Comparison of ENCODE assay signal across 34 cellular contexts in the genomic region with DNA sequence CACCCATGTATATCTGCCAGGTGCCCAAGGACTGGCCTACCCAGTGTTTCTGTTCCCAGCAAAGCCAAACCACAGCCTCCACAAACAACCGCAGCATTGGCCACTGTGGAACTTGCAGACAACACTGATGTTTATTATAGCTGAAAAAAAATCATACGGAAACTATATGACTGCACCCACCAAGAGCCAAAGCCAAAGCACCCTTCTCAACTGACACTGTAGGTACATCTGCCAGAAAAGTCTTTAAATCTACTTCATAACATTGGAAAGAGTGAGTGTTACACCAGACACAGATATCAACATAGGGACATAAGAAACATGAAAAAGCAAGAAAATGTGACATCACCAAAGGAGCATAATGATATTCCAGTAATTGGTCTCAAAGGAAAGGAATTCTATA.
"Had no signal": no experiment of that assay in that cellular context is flagged by ENCODE, and none has a peak within 500 bp of the region (broad histone marks: within the 10 kb centered on the region; RNA-seq: fewer than 3 reads in every experiment).

No MANE protein-coding gene starts in this region.

- H3K27me3 ChIP-seq: SJCRH30 had no signal

- H3K4me3 ChIP-seq: SJCRH30, SK-N-MC had no signal

- H3K4me3 Mint-ChIP-seq: activated CD4-positive, alpha-beta memory T cell treated with anti-CD3 and anti-CD28 coated beads, Interleukin-2, amount 10 ng/mL, durations not matched to agents 7 days and 5 days; activated CD8-positive, alpha-beta memory T cell treated with anti-CD3 and anti-CD28 coated beads, Interleukin-2, amount 10 ng/mL, durations not matched to agents 7 days and 5 days; activated naive CD4-positive, alpha-beta T cell treated with anti-CD3 and anti-CD28 coated beads, Interleukin-2, amount 10 ng/mL, durations not matched to agents 7 days and 5 days; activated naive CD8-positive, alpha-beta T cell; activated naive CD8-positive, alpha-beta T cell treated with anti-CD3 and anti-CD28 coated beads, Interleukin-2, amount 50 U/mL, for 24 hours; brain; T-helper 1 cell treated with Interleukin-12 subunit alpha and Interleukin-12 subunit beta and Interleukin-4 antibody, amounts not matched to agents 30 μg/mL and 1 μg/mL, for 36 hours; T-helper 2 cell treated with Interferon-gamma antibody and Interleukin-4, amounts not matched to agents 5 μg/mL and 100 μg/mL, for 36 hours; WTC11 had no signal

- H3K4me1 Mint-ChIP-seq: activated CD4-positive, alpha-beta memory T cell treated with anti-CD3 and anti-CD28 coated beads, Interleukin-2, amount 10 ng/mL, durations not matched to agents 7 days and 5 days; activated CD8-positive, alpha-beta memory T cell treated with anti-CD3 and anti-CD28 coated beads, Interleukin-2, amount 10 ng/mL, durations not matched to agents 7 days and 5 days; activated naive CD4-positive, alpha-beta T cell treated with anti-CD3 and anti-CD28 coated beads, Interleukin-2, amount 10 ng/mL, durations not matched to agents 7 days and 5 days; brain had no signal

- H3K27me3 Mint-ChIP-seq: activated CD4-positive, alpha-beta memory T cell treated with anti-CD3 and anti-CD28 coated beads, Interleukin-2, amount 10 ng/mL, durations not matched to agents 7 days and 5 days; activated CD8-positive, alpha-beta memory T cell treated with anti-CD3 and anti-CD28 coated beads, Interleukin-2, amount 10 ng/mL, durations not matched to agents 7 days and 5 days; activated naive CD4-positive, alpha-beta T cell treated with anti-CD3 and anti-CD28 coated beads, Interleukin-2, amount 10 ng/mL, durations not matched to agents 7 days and 5 days; activated naive CD8-positive, alpha-beta T cell; activated naive CD8-positive, alpha-beta T cell treated with anti-CD3 and anti-CD28 coated beads, Interleukin-2, amount 50 U/mL, for 24 hours had no signal

- H3K36me3 Mint-ChIP-seq: activated CD8-positive, alpha-beta memory T cell treated with anti-CD3 and anti-CD28 coated beads, Interleukin-2, amount 10 ng/mL, durations not matched to agents 7 days and 5 days; activated naive CD4-positive, alpha-beta T cell treated with anti-CD3 and anti-CD28 coated beads, Interleukin-2, amount 10 ng/mL, durations not matched to agents 7 days and 5 days; activated naive CD8-positive, alpha-beta T cell; brain had no signal

- H3K27ac Mint-ChIP-seq: activated CD4-positive, alpha-beta memory T cell treated with anti-CD3 and anti-CD28 coated beads, Interleukin-2, amount 10 ng/mL, durations not matched to agents 7 days and 5 days; activated CD8-positive, alpha-beta memory T cell treated with anti-CD3 and anti-CD28 coated beads, Interleukin-2, amount 10 ng/mL, durations not matched to agents 7 days and 5 days; activated naive CD4-positive, alpha-beta T cell treated with anti-CD3 and anti-CD28 coated beads, Interleukin-2, amount 10 ng/mL, durations not matched to agents 7 days and 5 days; activated naive CD8-positive, alpha-beta T cell; activated naive CD8-positive, alpha-beta T cell treated with anti-CD3 and anti-CD28 coated beads, Interleukin-2, amount 50 U/mL, for 24 hours; brain; T-helper 1 cell treated with Interleukin-12 subunit alpha and Interleukin-12 subunit beta and Interleukin-4 antibody, amounts not matched to agents 30 μg/mL and 1 μg/mL, for 36 hours; T-helper 2 cell treated with Interferon-gamma antibody and Interleukin-4, amounts not matched to agents 5 μg/mL and 100 μg/mL, for 36 hours; WTC11 had no signal

- ATAC-seq: activated CD8-positive, alpha-beta memory T cell treated with anti-CD3 and anti-CD28 coated beads, Interleukin-2, amount 10 ng/mL, durations not matched to agents 7 days and 5 days; activated naive CD8-positive, alpha-beta T cell treated with anti-CD3 and anti-CD28 coated beads, Interleukin-2, amount 50 U/mL, for 24 hours; Panc1; WTC11 had no signal

- DNase-seq: activated CD4-positive, alpha-beta memory T cell treated with anti-CD3 and anti-CD28 coated beads, Interleukin-2, amount 10 ng/mL, durations not matched to agents 7 days and 5 days; activated CD4-positive, alpha-beta T cell treated with anti-CD3 and anti-CD28 coated beads for 1 hour; activated CD4-positive, alpha-beta T cell treated with anti-CD3 and anti-CD28 coated beads for 48 hours; activated CD8-positive, alpha-beta memory T cell treated with anti-CD3 and anti-CD28 coated beads for 24 hours; activated CD8-positive, alpha-beta memory T cell treated with anti-CD3 and anti-CD28 coated beads, Interleukin-2, amount 10 ng/mL, durations not matched to agents 7 days and 5 days; activated CD8-positive, alpha-beta memory T cell treated with anti-CD3 and anti-CD28 coated beads, Interleukin-2, amount 50 U/mL, for 48 hours; activated effector memory CD4-positive, alpha-beta T cell treated with Interleukin-2 at 50 U/mL for 16 hours; activated naive CD4-positive, alpha-beta T cell treated with anti-CD3 and anti-CD28 coated beads, Interleukin-2, amount 10 ng/mL, durations not matched to agents 7 days and 5 days; activated naive CD8-positive, alpha-beta T cell treated with anti-CD3 and anti-CD28 coated beads, Interleukin-2, amount 50 U/mL, for 24 hours; activated T-cell treated with anti-CD3 and anti-CD28 coated beads, Interleukin-2, amount 50 U/mL, for 48 hours; anterior cingulate cortex; caudate nucleus; KBM-7; MM.1S; MV-4-11; NCI-H1092; NCI-H1436 treated with DMSO at 0.1 percent for 48 hours; NCI-H1694 treated with DMSO at 0.1 percent for 48 hours; NCI-H2029; NCI-H2107; NCI-H2171; NCI-H510A; NCI-H526; NCI-H748 treated with DMSO at 0.1 percent for 48 hours; OCI-M1; SHP77; SJCRH30 had no signal

- H3K4me1 ChIP-seq: SJCRH30 had no signal

- H3K36me3 ChIP-seq: SJCRH30 had no signal

- H3K27ac ChIP-seq: SJCRH30, SK-N-MC had no signal

- H3K9me3 ChIP-seq: SJCRH30 had no signal
